25 cellular contexts compared by ENCODE assay signal in genomic region chr5:150026682-150027172, GRCh38. TPM values are rescaled to one million over a fixed set of nuclear protein-coding genes. Genes with fewer than 3 reads are reported as not detected.
"Had no signal": no experiment of that assay in that cellular context is flagged by ENCODE, and none has a peak within 500 bp of the region (broad histone marks: within the 10 kb centered on the region; RNA-seq: fewer than 3 reads in every experiment).

No MANE protein-coding gene starts in this region.

- H3K27me3 Mint-ChIP-seq: activated naive CD8-positive, alpha-beta T cell treated with anti-CD3 and anti-CD28 coated beads for 36 hours; activated T-cell treated with anti-CD3 and anti-CD28 coated beads, Interleukin-2, amount 50 U/mL, for 24 hours; central memory CD8-positive, alpha-beta T cell; naive thymus-derived CD4-positive, alpha-beta T cell; stimulated activated naive CD8-positive, alpha-beta T cell treated with anti-CD3 and anti-CD28 coated beads, Interleukin-15, amount 100 ng/mL, for 72 hours; T-helper 17 cell had no signal

- H3K4me1 Mint-ChIP-seq: central memory CD8-positive, alpha-beta T cell had no signal

- H3K27ac Mint-ChIP-seq: activated naive CD8-positive, alpha-beta T cell treated with anti-CD3 and anti-CD28 coated beads for 36 hours; activated T-cell treated with anti-CD3 and anti-CD28 coated beads, Interleukin-2, amount 50 U/mL, for 24 hours; activated T-helper 2 cell treated with anti-CD3 and anti-CD28 coated beads, Interferon-gamma antibody, Interleukin-2, Interleukin-4, amounts not matched to agents 10 μg/mL and 5 μg/mL and 100 μg/mL, durations not matched to agents 14 hours and 24 hours and 36 hours; stimulated activated effector memory CD8-positive, alpha-beta T cell treated with anti-CD3 and anti-CD28 coated beads, Interleukin-12 subunit alpha, Interleukin-12 subunit beta, amount 100 ng/mL, for 72 hours; T-helper 17 cell had no signal

- H3K4me3 Mint-ChIP-seq: activated naive CD8-positive, alpha-beta T cell treated with anti-CD3 and anti-CD28 coated beads for 36 hours; activated T-cell treated with anti-CD3 and anti-CD28 coated beads, Interleukin-2, amount 50 U/mL, for 24 hours; central memory CD8-positive, alpha-beta T cell; naive thymus-derived CD4-positive, alpha-beta T cell; neural crest cell; stimulated activated effector memory CD8-positive, alpha-beta T cell treated with anti-CD3 and anti-CD28 coated beads, Interleukin-12 subunit alpha, Interleukin-12 subunit beta, amount 100 ng/mL, for 72 hours; stimulated activated naive CD8-positive, alpha-beta T cell treated with anti-CD3 and anti-CD28 coated beads, Interleukin-15, amount 100 ng/mL, for 72 hours; T-helper 17 cell had no signal

- H3K9me3 Mint-ChIP-seq: activated naive CD8-positive, alpha-beta T cell treated with anti-CD3 and anti-CD28 coated beads for 36 hours; activated T-cell treated with anti-CD3 and anti-CD28 coated beads, Interleukin-2, amount 50 U/mL, for 24 hours; activated T-helper 2 cell treated with anti-CD3 and anti-CD28 coated beads, Interferon-gamma antibody, Interleukin-2, Interleukin-4, amounts not matched to agents 10 μg/mL and 5 μg/mL and 100 μg/mL, durations not matched to agents 14 hours and 24 hours and 36 hours; central memory CD8-positive, alpha-beta T cell; naive thymus-derived CD4-positive, alpha-beta T cell; neural crest cell; stimulated activated effector memory CD8-positive, alpha-beta T cell treated with anti-CD3 and anti-CD28 coated beads, Interleukin-12 subunit alpha, Interleukin-12 subunit beta, amount 100 ng/mL, for 72 hours; stimulated activated naive CD8-positive, alpha-beta T cell treated with anti-CD3 and anti-CD28 coated beads, Interleukin-15, amount 100 ng/mL, for 72 hours had no signal

- ATAC-seq: naive thymus-derived CD4-positive, alpha-beta T cell; sciatic nerve; stimulated activated effector memory CD8-positive, alpha-beta T cell treated with anti-CD3 and anti-CD28 coated beads, Interleukin-12 subunit alpha, Interleukin-12 subunit beta, amount 100 ng/mL, for 72 hours; stimulated activated naive CD8-positive, alpha-beta T cell treated with anti-CD3 and anti-CD28 coated beads, Interleukin-15, amount 100 ng/mL, for 72 hours; T-helper 17 cell had no signal

- DNase-seq: activated CD4-positive, alpha-beta T cell treated with anti-CD3 and anti-CD28 coated beads, Interleukin-2, amount 50 U/mL, for 4 hours; activated CD8-positive, alpha-beta memory T cell treated with anti-CD3 and anti-CD28 coated beads for 24 hours; activated CD8-positive, alpha-beta memory T cell treated with anti-CD3 and anti-CD28 coated beads, Interleukin-2, amount 50 U/mL, for 4 hours; activated naive CD4-positive, alpha-beta T cell treated with Interleukin-2 at 50 U/mL for 16 hours; activated naive CD8-positive, alpha-beta T cell treated with anti-CD3 and anti-CD28 coated beads for 36 hours; activated T-cell treated with anti-CD3 and anti-CD28 coated beads, Interleukin-2, amount 50 U/mL, for 24 hours; cortex of kidney; foreskin fibroblast; kidney glomerular epithelial cell; left ventricle myocardium inferior; naive thymus-derived CD4-positive, alpha-beta T cell; occipital lobe; small intestine; stimulated activated CD4-positive, alpha-beta T cell treated with anti-CD3 and anti-CD28 coated beads, Interleukin-2, amount 100 ng/mL, for 24 hours; stimulated activated naive CD8-positive, alpha-beta T cell treated with anti-CD3 and anti-CD28 coated beads, Interleukin-15, amount 100 ng/mL, for 72 hours; T-helper 17 cell; tibial artery had no signal

RNA-seq across cellular contexts. Expression of gene CSF1R, which starts 59.6 kb away (rescaled TPM):
- total RNA-seq: activated naive CD8-positive, alpha-beta T cell treated with anti-CD3 and anti-CD28 coated beads for 36 hours; epithelial cell of proximal tubule; fibroblast of lung; lung microvascular endothelial cell; neural crest cell had no signal
